In the genomic region with DNA sequence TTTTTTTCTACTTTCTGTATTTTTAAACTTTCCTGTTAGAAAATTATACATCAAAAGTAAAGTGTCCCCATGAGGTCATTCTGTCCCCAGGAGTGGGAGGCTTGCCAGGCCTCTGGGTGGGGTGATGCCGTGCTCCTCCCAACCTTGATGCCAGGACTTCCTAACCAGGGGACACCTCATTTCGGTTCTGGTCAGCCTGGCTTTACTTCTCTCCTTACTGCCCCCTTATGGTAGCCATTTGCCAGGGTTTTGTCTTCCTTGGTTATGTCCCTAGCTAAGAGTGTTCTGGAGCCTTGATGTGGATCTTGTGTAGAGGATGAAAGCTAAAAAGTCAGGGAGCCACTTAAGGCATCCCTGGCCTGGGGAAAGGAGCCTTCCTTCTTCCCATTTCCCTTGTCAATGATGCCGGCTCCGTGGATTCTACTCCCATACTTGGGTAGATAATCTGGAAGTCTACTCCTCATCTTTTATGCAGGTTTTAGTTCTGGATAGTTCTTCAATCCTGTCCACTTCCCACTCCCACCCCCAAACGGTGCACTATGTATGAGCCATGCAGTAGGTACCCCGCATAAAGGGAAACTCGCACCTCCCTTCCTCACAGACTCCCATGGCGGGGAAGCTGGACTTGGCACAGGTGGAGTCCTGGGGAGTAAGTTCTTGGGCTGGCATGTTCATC, we compare ENCODE assay signal across 8 cellular contexts.
DNase-seq lines count a peak whose midpoint lies in the region; ATAC-seq and TF ChIP-seq lines count a peak whose summit lies in the region.

No MANE protein-coding gene starts in this region.

- H3K4me3 Mint-ChIP-seq in MCF 10A (ENCODE audit: unreplicated experiment), result no peak overlapping the region
- no peak overlapping the region for H3K4me3 Mint-ChIP-seq in naive thymus-derived CD8-positive, alpha-beta T cell

- H3K27me3 Mint-ChIP-seq in MCF 10A (ENCODE audit: insufficient read depth, unreplicated experiment), result no peaks in the 10 kb centered on the region
- H3K27me3 Mint-ChIP-seq in naive thymus-derived CD8-positive, alpha-beta T cell, result peaks cover 0 to 15% (median 5%) of the 10 kb centered on the region in 5 donors

- no peaks in the 10 kb centered on the region for H3K9me3 Mint-ChIP-seq in MCF 10A (ENCODE audit: unreplicated experiment)
- H3K9me3 Mint-ChIP-seq in naive thymus-derived CD8-positive, alpha-beta T cell, result no peaks in the 10 kb centered on the region

- H3K27me3 ChIP-seq in ACC112 (ENCODE audit: insufficient read depth, low read length), result no peaks in the 10 kb centered on the region

- peak; percentile 37 for TF ChIP-seq CTCF in GM10248 (IDR thresholded peaks at IDR 0.05; ENCODE audit: control extremely low read depth, extremely low read depth, low read depth, missing control alignments)
- peak; percentile 57 for TF ChIP-seq CTCF in MCF 10A (IDR thresholded peaks at IDR 0.05; ENCODE audit: unreplicated experiment)

- no TSS peak for BruUV-seq in MCF 10A (replicated peaks; lab: Mats Ljungman, UMichigan)

- DNase-seq in GM10248 (ENCODE audit: extremely low spot score) (peak; percentile 50), NCI-H748 (lab: John Stamatoyannopoulos, UW; ENCODE audit: unreplicated experiment) (peak; percentile 50), MCF 10A (ENCODE audit: unreplicated experiment) (peak; percentile 79), islet precursor cell (peak; percentile 89), substantia nigra (lab: John Stamatoyannopoulos, UW) (peak in 28 of 49 donors; percentile 0 to 54 (median 7))
- no peak for DNase-seq in naive thymus-derived CD8-positive, alpha-beta T cell

- POLR2A ChIA-PET in GM10248 (lab: Yijun Ruan, JAX) (no interaction called here), MCF 10A (lab: Yijun Ruan, JAX) (interaction anchor here (0.6 kb wide), 2 partner anchors 82 to 179 kb away, joined by 3 read pairs; no protein-coding TSS in a partner anchor)
- POLR2A ChIA-PET in naive thymus-derived CD8-positive, alpha-beta T cell (lab: Charles Lee), result interaction anchor here (0.7 kb wide), 1 partner anchor 17 kb away, joined by 3 read pairs; no protein-coding TSS in a partner anchor

- no peak for ATAC-seq in HG02852 (IDR thresholded peaks at IDR 0.05; ENCODE audit: unreplicated experiment)
- no peak for ATAC-seq in naive thymus-derived CD8-positive, alpha-beta T cell

- no peak overlapping the region for H3K27ac Mint-ChIP-seq in MCF 10A (ENCODE audit: low read depth, unreplicated experiment)
- no peak overlapping the region for H3K27ac Mint-ChIP-seq in naive thymus-derived CD8-positive, alpha-beta T cell

- intact Hi-C loops in MCF 10A (cut with micrococcal nuclease), result loop anchor here (1.0 to 10.0 kb wide), 4 partner anchors 117 to 327 kb away; no protein-coding TSS in a partner anchor

- no peaks in the 10 kb centered on the region for H3K79me2 ChIP-seq in ACC112 (ENCODE audit: control insufficient read depth, insufficient read depth, low read length, unreplicated experiment)

- CTCF ChIA-PET in GM10248 (lab: Yijun Ruan, JAX), result interaction anchor here (1.0 to 1.8 kb wide), 9 partner anchors 8 to 329 kb away, joined by 3 to 7 read pairs (median 4); no protein-coding TSS in a partner anchor
- CTCF ChIA-PET in MCF 10A (lab: Yijun Ruan, JAX), result interaction anchor here (0.6 to 2.1 kb wide), 24 partner anchors 9 to 1390 kb away, joined by 3 to 12 read pairs (median 4); no protein-coding TSS in a partner anchor

- H3K36me3 Mint-ChIP-seq in MCF 10A (ENCODE audit: insufficient read depth, unreplicated experiment), result no peaks in the 10 kb centered on the region
- no peaks in the 10 kb centered on the region for H3K36me3 Mint-ChIP-seq in naive thymus-derived CD8-positive, alpha-beta T cell

- H3K36me3 ChIP-seq in ACC112 (ENCODE audit: insufficient read depth, low read length), result no peaks in the 10 kb centered on the region

- no peaks in the 10 kb centered on the region for H3K4me1 ChIP-seq in ACC112 (ENCODE audit: control insufficient read depth, insufficient read depth, low read length, unreplicated experiment)

- no peaks in the 10 kb centered on the region for H3K4me1 Mint-ChIP-seq in MCF 10A (ENCODE audit: insufficient read depth, unreplicated experiment)
- H3K4me1 Mint-ChIP-seq in naive thymus-derived CD8-positive, alpha-beta T cell, result no peaks in the 10 kb centered on the region

- peak overlapping the region; percentile 28 for H2AFZ ChIP-seq in ACC112 (ENCODE audit: low read length, unreplicated experiment)

- H3K27ac ChIP-seq in ACC112 (ENCODE audit: low read depth, low read length) (no peak overlapping the region), substantia nigra (ENCODE audit: low read depth, low read length, poor library complexity, severe bottlenecking) (no peak overlapping the region)

- H3K4me3 ChIP-seq in ACC112 (ENCODE audit: low read depth, low read length), result no peak overlapping the region

Comparison
In these comparisons a context has a peak if more than half of its experiments do, and no peak if none do; other contexts are left out.
1. DNase-seq: peak in GM10248 (single experiment), NCI-H748 (single experiment), MCF 10A (single experiment), islet precursor cell (single experiment) and substantia nigra (28 of 49); none in naive thymus-derived CD8-positive, alpha-beta T cell (0 of 10).